In genomic region chr9:109411818-109412352, GRCh38 we compare ENCODE assay signal across 8 cellular contexts.
DNase-seq lines count a peak whose midpoint lies in the region; ATAC-seq, FAIRE-seq and TF ChIP-seq lines count a peak whose summit lies in the region.

No MANE protein-coding gene starts in this region.

- H4K20me1 ChIP-seq in keratinocyte (ENCODE audit: control insufficient read depth, extremely low read depth, insufficient read depth, low read length), result no peaks in the 10 kb centered on the region

- no peak overlapping the region for H3K4me3 Mint-ChIP-seq in activated T-cell treated with anti-CD3 and anti-CD28 coated beads, Interleukin-2, amount 50 U/mL, for 4 hours

- H3K36me3 ChIP-seq in keratinocyte (ENCODE audit: control insufficient read depth in 2 of 2, extremely low read depth in 1 of 2, insufficient read depth in 2 of 2, low read length in 2 of 2) (peaks cover 29 to 45% of the 10 kb centered on the region in 2 experiments), MG63 (peaks cover 3% of the 10 kb centered on the region; the same call in 1 of the 2 replicates), prostate gland (no peaks in the 10 kb centered on the region)

- no peaks in the 10 kb centered on the region for H3K36me3 Mint-ChIP-seq in activated naive CD4-positive, alpha-beta T cell treated with anti-CD3 and anti-CD28 coated beads, Interleukin-2, amount 50 U/mL, for 72 hours
- no peaks in the 10 kb centered on the region for H3K36me3 Mint-ChIP-seq in activated T-cell treated with anti-CD3 and anti-CD28 coated beads, Interleukin-2, amount 50 U/mL, for 4 hours (ENCODE audit: insufficient read depth)

- no peaks in the 10 kb centered on the region for H3K9me3 Mint-ChIP-seq in activated naive CD4-positive, alpha-beta T cell treated with anti-CD3 and anti-CD28 coated beads, Interleukin-2, amount 50 U/mL, for 72 hours
- H3K9me3 Mint-ChIP-seq in activated T-cell treated with anti-CD3 and anti-CD28 coated beads, Interleukin-2, amount 50 U/mL, for 4 hours, result no peaks in the 10 kb centered on the region

- no peak overlapping the region for H2AFZ ChIP-seq in keratinocyte (ENCODE audit: control insufficient read depth, low read length)

- no peak overlapping the region for H3K4me2 ChIP-seq in keratinocyte (ENCODE audit: control insufficient read depth, extremely low read depth, insufficient read depth, low read depth, low read length)

- 65% methylated on average over 5 of the region's 5 CpGs for WGBS in prostate gland

- peaks cover 6% of the 10 kb centered on the region for H3K4me1 Mint-ChIP-seq in activated T-cell treated with anti-CD3 and anti-CD28 coated beads, Interleukin-2, amount 50 U/mL, for 4 hours (ENCODE audit: low read depth)

- H3K4me1 ChIP-seq in keratinocyte (ENCODE audit: control insufficient read depth, extremely low read depth, insufficient read depth, low read length), result no peaks in the 10 kb centered on the region
- no peaks in the 10 kb centered on the region for H3K4me1 ChIP-seq in prostate gland (replicated peaks)

- peak; percentile 49 to 52 for ATAC-seq in activated naive CD4-positive, alpha-beta T cell treated with anti-CD3 and anti-CD28 coated beads, Interleukin-2, amount 50 U/mL, for 72 hours
- peak; percentile 44 for ATAC-seq in GM21786 (IDR thresholded peaks at IDR 0.05; ENCODE audit: unreplicated experiment)
- peak; percentile 61 to 62 for ATAC-seq in activated T-cell treated with anti-CD3 and anti-CD28 coated beads, Interleukin-2, amount 50 U/mL, for 4 hours

- H3K9me3 ChIP-seq in keratinocyte (ENCODE audit: control insufficient read depth, low read depth, low read length) (no peaks in the 10 kb centered on the region), MG63 (no peaks in the 10 kb centered on the region), prostate gland (no peaks in the 10 kb centered on the region)

- dilution Hi-C loops in keratinocyte (cut with MboI; ENCODE audit: extremely low pct_ligation_motif_present, low sequenced_read_pairs), result no loop called here

- peak; percentile 47 to 61 (median 58) for TF ChIP-seq CTCF in keratinocyte (optimal IDR thresholded peaks at IDR 0.05 in 1 of 3, IDR thresholded peaks at IDR 0.05 in 1 of 3, conservative IDR thresholded peaks at IDR 0.05 in 1 of 3; ENCODE audit: extremely low read depth in 1 of 3, insufficient read depth in 2 of 3, low read length in 3 of 3)
- peak in 2 of 4 experiments; percentile 34 to 61 for TF ChIP-seq CTCF in prostate gland (IDR thresholded peaks at IDR 0.05)

- H3K27me3 Mint-ChIP-seq in activated T-cell treated with anti-CD3 and anti-CD28 coated beads, Interleukin-2, amount 50 U/mL, for 4 hours (ENCODE audit: low read depth), result peaks cover 5% of the 10 kb centered on the region

- no peaks in the 10 kb centered on the region for H3K9me1 ChIP-seq in keratinocyte (ENCODE audit: control insufficient read depth, extremely low read depth, insufficient read depth, low read length)

- H3K27ac ChIP-seq in keratinocyte (ENCODE audit: control insufficient read depth, insufficient read depth, low read length) (no peak overlapping the region), prostate gland (no peak overlapping the region)

- H3K27ac Mint-ChIP-seq in activated naive CD4-positive, alpha-beta T cell treated with anti-CD3 and anti-CD28 coated beads, Interleukin-2, amount 50 U/mL, for 72 hours, result peak overlapping the region; percentile 38 to 50

- TF ChIP-seq POLR2A in prostate gland (IDR thresholded peaks at IDR 0.05), result no peak

- no peak overlapping the region for H3K9ac ChIP-seq in keratinocyte (ENCODE audit: control insufficient read depth, extremely low read depth, insufficient read depth, low read length)

- H3K4me3 ChIP-seq in keratinocyte (ENCODE audit: control insufficient read depth in 2 of 3, extremely low read depth in 1 of 3, insufficient read depth in 2 of 3, low read depth in 1 of 3, low read length in 3 of 3), result no peak overlapping the region
- H3K4me3 ChIP-seq in MG63, result no peak overlapping the region
- no peak overlapping the region for H3K4me3 ChIP-seq in prostate gland

- H3K27me3 ChIP-seq in keratinocyte (ENCODE audit: control insufficient read depth, extremely low read depth, insufficient read depth, low read length), result no peaks in the 10 kb centered on the region
- H3K27me3 ChIP-seq in MG63, result no peaks in the 10 kb centered on the region
- no peaks in the 10 kb centered on the region for H3K27me3 ChIP-seq in prostate gland (replicated peaks; ENCODE audit: insufficient read depth)

- no peak for FAIRE-seq in keratinocyte (lab: Jason Lieb, UNC)

- no peaks in the 10 kb centered on the region for H3K79me2 ChIP-seq in keratinocyte (ENCODE audit: control insufficient read depth, insufficient read depth, low read length)

- peak in 1 of 2 donors; percentile 22 for DNase-seq in activated naive CD4-positive, alpha-beta T cell treated with anti-CD3 and anti-CD28 coated beads, Interleukin-2, amount 50 U/mL, for 72 hours (ENCODE audit: low spot score in 2 of 2)
- no peak for DNase-seq in activated naive CD4-positive, alpha-beta T cell treated with anti-CD3 and anti-CD28 coated beads, Interleukin-2, amount 50 U/mL, for 16 hours
- DNase-seq in Kasumi-1 (lab: John Stamatoyannopoulos, UW), result peak; percentile 58 to 60
- DNase-seq in activated T-cell treated with anti-CD3 and anti-CD28 coated beads, Interleukin-2, amount 50 U/mL, for 4 hours, result no peak
- no peak for DNase-seq in keratinocyte (ENCODE audit: low read depth, low spot score)
- no peak for DNase-seq in MG63
- no peak for DNase-seq in prostate gland (ENCODE audit: low spot score)

- intact Hi-C loops in prostate gland (cut with DNase I), result no loop called here

Comparison
In these comparisons a context has a peak if more than half of its experiments do, and no peak if none do; other contexts are left out.
1. DNase-seq: peak in Kasumi-1 (2 of 2); none in activated naive CD4-positive, alpha-beta T cell treated with anti-CD3 and anti-CD28 coated beads, Interleukin-2, amount 50 U/mL, for 16 hours (single experiment), activated T-cell treated with anti-CD3 and anti-CD28 coated beads, Interleukin-2, amount 50 U/mL, for 4 hours (single experiment), keratinocyte (single experiment), MG63 (single experiment) and prostate gland (single experiment).
2. Peak in every context shown above with its lines, with median percentiles within 50 percentile points of each other: ATAC-seq.